In genomic region chr2:120293991-120294329, GRCh38 we compare ENCODE assay signal across 13 cellular contexts. TPM values are rescaled to one million over a fixed set of nuclear protein-coding genes. Genes with fewer than 3 reads are reported as not detected.
DNase-seq lines count a peak whose midpoint lies in the region; ATAC-seq, FAIRE-seq and TF ChIP-seq lines count a peak whose summit lies in the region.
"Had no signal": no experiment of that assay in that cellular context is flagged by ENCODE, and none has a peak within 500 bp of the region (broad histone marks: within the 10 kb centered on the region; RNA-seq: fewer than 3 reads in every experiment).

No MANE protein-coding gene starts in this region.

- H3K36me3 ChIP-seq in CD8-positive, alpha-beta memory T cell (ENCODE audit: insufficient read depth, low read length) = peaks cover 5% of the 10 kb centered on the region
- H3K36me3 ChIP-seq in sigmoid colon = peaks cover 3 to 70% (median 8%) of the 10 kb centered on the region in 4 donors

- TF ChIP-seq CTCF in sigmoid colon (IDR thresholded peaks at IDR 0.05) = no peak

- POLR2A ChIA-PET in CD8-positive, alpha-beta memory T cell (lab: Charles Lee) = no interaction called here

- CTCF ChIA-PET in CD8-positive, alpha-beta memory T cell (lab: Charles Lee) = no interaction called here

- peak; percentile 84 for ATAC-seq in GM19467 (IDR thresholded peaks at IDR 0.05; ENCODE audit: unreplicated experiment)
- ATAC-seq in HG03108 (IDR thresholded peaks at IDR 0.05; ENCODE audit: unreplicated experiment) = peak; percentile 93
- ATAC-seq: left colon, T-helper 17 cell had no signal

- no peak for TF ChIP-seq EP300 in sigmoid colon (IDR thresholded peaks at IDR 0.05)

- 70 to 90% methylated on average over 2 of the region's 2 CpGs for WGBS in sigmoid colon, 2 donors

- peak; percentile 86 for FAIRE-seq in GM12892 (lab: Jason Lieb, UNC)

- intact Hi-C loops in sigmoid colon (cut with DNase I) = no loop called here

- DNase-seq in GM12892 (ENCODE audit: insufficient read length) (peak; percentile 52), germinal center (ENCODE audit: low spot score) (peak; percentile 29), erythroblast (lab: John Stamatoyannopoulos, UW) (no peak), NOMO-1 treated with dmso at 0.1 percent for 144 hours (lab: John Stamatoyannopoulos, UW; ENCODE audit: unreplicated experiment) (no peak), sigmoid colon (no peak)
- no peak for DNase-seq in CD8-positive, alpha-beta memory T cell
- DNase-seq: effector memory CD4-positive, alpha-beta T cell; left colon; NCI-H2107; stimulated activated naive CD4-positive, alpha-beta T cell treated with Interleukin-2 at 50 U/mL for 16 hours; T-helper 17 cell had no signal

- H3K27ac ChIP-seq in CD8-positive, alpha-beta memory T cell (ENCODE audit: low read depth, low read length) = no peak overlapping the region
- H3K27ac ChIP-seq in sigmoid colon = peak overlapping the region in 1 of 4 donors; percentile 30

- H3K36me3 Mint-ChIP-seq in CD8-positive, alpha-beta memory T cell = peaks cover 18 to 76% (median 45%) of the 10 kb centered on the region in 3 donors

- TF ChIP-seq POLR2A in GM12892 (IDR thresholded peaks at IDR 0.05; ENCODE audit: low read depth, low read length) (no peak), erythroblast (IDR thresholded peaks at IDR 0.05; ENCODE audit: low read length) (no peak), sigmoid colon (IDR thresholded peaks at IDR 0.05) (no peak)

- H3K9me3 Mint-ChIP-seq in CD8-positive, alpha-beta memory T cell = no peaks in the 10 kb centered on the region

- peak overlapping the region in 1 of 8 donors; percentile 17 for H3K27ac Mint-ChIP-seq in CD8-positive, alpha-beta memory T cell
- H3K27ac Mint-ChIP-seq: T-helper 17 cell had no signal

- peaks cover 4% of the 10 kb centered on the region for H3K4me1 ChIP-seq in CD8-positive, alpha-beta memory T cell (ENCODE audit: insufficient read depth, low read length)
- no peaks in the 10 kb centered on the region for H3K4me1 ChIP-seq in sigmoid colon

- no peaks in the 10 kb centered on the region for H3K27me3 Mint-ChIP-seq in CD8-positive, alpha-beta memory T cell
- H3K27me3 Mint-ChIP-seq: T-helper 17 cell had no signal

- no peak overlapping the region for H3K4me3 Mint-ChIP-seq in CD8-positive, alpha-beta memory T cell
- H3K4me3 Mint-ChIP-seq: T-helper 17 cell had no signal

- H3K4me3 ChIP-seq in CD8-positive, alpha-beta memory T cell (ENCODE audit: low read length) = no peak overlapping the region
- H3K4me3 ChIP-seq in sigmoid colon = no peak overlapping the region

- H3K4me1 Mint-ChIP-seq in CD8-positive, alpha-beta memory T cell = peaks cover 0 to 6% (median 0%) of the 10 kb centered on the region in 3 donors

- no peaks in the 10 kb centered on the region for H3K9me3 ChIP-seq in CD8-positive, alpha-beta memory T cell (ENCODE audit: low read length)
- H3K9me3 ChIP-seq in sigmoid colon = no peaks in the 10 kb centered on the region

- H3K27me3 ChIP-seq in CD8-positive, alpha-beta memory T cell (ENCODE audit: insufficient read depth, low read length, poor library complexity, severe bottlenecking) = no peaks in the 10 kb centered on the region
- H3K27me3 ChIP-seq in sigmoid colon = no peaks in the 10 kb centered on the region

RNA-seq across cellular contexts. Expression of gene RALB, which starts 41.3 kb away (rescaled TPM):
- polyA plus RNA-seq in GM12892 (2012; ENCODE audit: missing spikeins) = 79.0 TPM
- total RNA-seq in CD8-positive, alpha-beta memory T cell = 10 to 100 TPM; 37.3 to 39.6 TPM
- 32.5 TPM for polyA plus RNA-seq in CD8-positive, alpha-beta memory T cell
- 10 to 100 TPM; 47.9 to 60.2 (median 50.5) TPM for total RNA-seq in sigmoid colon
- polyA plus RNA-seq in sigmoid colon = 100 to 1,000 TPM in 2 of 3 donors, 10 to 100 TPM in 1; 86.6 to 143 (median 118) TPM

RNA-seq across cellular contexts. Expression of gene INHBB, which starts 52.0 kb away (rescaled TPM):
- not detected for polyA plus RNA-seq in GM12892 (2012; ENCODE audit: missing spikeins)
- total RNA-seq in CD8-positive, alpha-beta memory T cell = not detected
- polyA plus RNA-seq in CD8-positive, alpha-beta memory T cell = not detected
- 1 to 10 TPM in 3 of 4 donors, under 1 TPM in 1; 0.99 to 1.8 (median 1.2) TPM for total RNA-seq in sigmoid colon
- polyA plus RNA-seq in sigmoid colon = 1 to 10 TPM in 1 of 3 donors, under 1 TPM in 1, not detected in 1; 0.60 to 1.4 TPM
- total RNA-seq: T-helper 17 cell had no signal

Comparison
In these comparisons a context has a peak if more than half of its experiments do, and no peak if none do; other contexts are left out.
1. DNase-seq: peak in GM12892 (single experiment) and germinal center (single experiment); none in erythroblast (0 of 2), NOMO-1 treated with dmso at 0.1 percent for 144 hours (single experiment), CD8-positive, alpha-beta memory T cell (0 of 5) and sigmoid colon (single experiment).